ENCODE assay signal across 1 cellular context in genomic region chr1:25243907-25244306, GRCh38.
TF ChIP-seq lines count a peak whose summit lies in the region.

No MANE protein-coding gene starts in this region.

TF ChIP-seq in SK-N-SH, 30 proteins besides CTCF, POLR2A, EP300 and RAD21 (continued from another document):
- TF ChIP-seq FOSL2 (IDR thresholded peaks at IDR 0.05; ENCODE audit: borderline replicate concordance, low read depth) (no peak), GABPA (IDR thresholded peaks at IDR 0.05; ENCODE audit: low read depth) (no peak), YY1 (IDR thresholded peaks at IDR 0.05; ENCODE audit: low read depth) (no peak), TEAD4 (IDR thresholded peaks at IDR 0.05; ENCODE audit: borderline replicate concordance, insufficient read depth) (no peak), EZH2phosphoT487 (IDR thresholded peaks at IDR 0.05; ENCODE audit: borderline replicate concordance, low read depth) (no peak), FOXJ3 (CRISPR knock-in tag; IDR thresholded peaks at IDR 0.05) (no peak), MEF2A (IDR thresholded peaks at IDR 0.05; ENCODE audit: borderline replicate concordance, low read depth) (no peak), RXRA (IDR thresholded peaks at IDR 0.05; ENCODE audit: borderline replicate concordance, low read depth) (no peak), JUND (IDR thresholded peaks at IDR 0.05) (no peak), SMC3 (IDR thresholded peaks at IDR 0.05; ENCODE audit: low read depth, low read length) (no peak), POLR2AphosphoS5 (IDR thresholded peaks at IDR 0.05; ENCODE audit: low read depth, low read length) (no peak), NRF1 (IDR thresholded peaks at IDR 0.05; ENCODE audit: low read depth, low read length) (no peak), TAF1 (IDR thresholded peaks at IDR 0.05; ENCODE audit: borderline replicate concordance, low read depth, low read length) (no peak), SIN3A (IDR thresholded peaks at IDR 0.05; ENCODE audit: borderline replicate concordance, low read depth, low read length) (no peak), ZBTB33 (IDR thresholded peaks at IDR 0.05; ENCODE audit: borderline replicate concordance, low read depth) (no peak), TCF12 (IDR thresholded peaks at IDR 0.05) (peak; percentile 66), MXI1 (IDR thresholded peaks at IDR 0.05; ENCODE audit: low read depth, low read length) (peak; percentile 80)
- TF ChIP-seq, protein P1, sequence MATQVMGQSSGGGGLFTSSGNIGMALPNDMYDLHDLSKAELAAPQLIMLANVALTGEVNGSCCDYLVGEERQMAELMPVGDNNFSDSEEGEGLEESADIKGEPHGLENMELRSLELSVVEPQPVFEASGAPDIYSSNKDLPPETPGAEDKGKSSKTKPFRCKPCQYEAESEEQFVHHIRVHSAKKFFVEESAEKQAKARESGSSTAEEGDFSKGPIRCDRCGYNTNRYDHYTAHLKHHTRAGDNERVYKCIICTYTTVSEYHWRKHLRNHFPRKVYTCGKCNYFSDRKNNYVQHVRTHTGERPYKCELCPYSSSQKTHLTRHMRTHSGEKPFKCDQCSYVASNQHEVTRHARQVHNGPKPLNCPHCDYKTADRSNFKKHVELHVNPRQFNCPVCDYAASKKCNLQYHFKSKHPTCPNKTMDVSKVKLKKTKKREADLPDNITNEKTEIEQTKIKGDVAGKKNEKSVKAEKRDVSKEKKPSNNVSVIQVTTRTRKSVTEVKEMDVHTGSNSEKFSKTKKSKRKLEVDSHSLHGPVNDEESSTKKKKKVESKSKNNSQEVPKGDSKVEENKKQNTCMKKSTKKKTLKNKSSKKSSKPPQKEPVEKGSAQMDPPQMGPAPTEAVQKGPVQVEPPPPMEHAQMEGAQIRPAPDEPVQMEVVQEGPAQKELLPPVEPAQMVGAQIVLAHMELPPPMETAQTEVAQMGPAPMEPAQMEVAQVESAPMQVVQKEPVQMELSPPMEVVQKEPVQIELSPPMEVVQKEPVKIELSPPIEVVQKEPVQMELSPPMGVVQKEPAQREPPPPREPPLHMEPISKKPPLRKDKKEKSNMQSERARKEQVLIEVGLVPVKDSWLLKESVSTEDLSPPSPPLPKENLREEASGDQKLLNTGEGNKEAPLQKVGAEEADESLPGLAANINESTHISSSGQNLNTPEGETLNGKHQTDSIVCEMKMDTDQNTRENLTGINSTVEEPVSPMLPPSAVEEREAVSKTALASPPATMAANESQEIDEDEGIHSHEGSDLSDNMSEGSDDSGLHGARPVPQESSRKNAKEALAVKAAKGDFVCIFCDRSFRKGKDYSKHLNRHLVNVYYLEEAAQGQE (IDR thresholded peaks at IDR 0.05; ENCODE audit: low read depth, low read length), result no peak
- TF ChIP-seq, protein P2, sequence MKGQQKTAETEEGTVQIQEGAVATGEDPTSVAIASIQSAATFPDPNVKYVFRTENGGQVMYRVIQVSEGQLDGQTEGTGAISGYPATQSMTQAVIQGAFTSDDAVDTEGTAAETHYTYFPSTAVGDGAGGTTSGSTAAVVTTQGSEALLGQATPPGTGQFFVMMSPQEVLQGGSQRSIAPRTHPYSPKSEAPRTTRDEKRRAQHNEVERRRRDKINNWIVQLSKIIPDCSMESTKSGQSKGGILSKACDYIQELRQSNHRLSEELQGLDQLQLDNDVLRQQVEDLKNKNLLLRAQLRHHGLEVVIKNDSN (IDR thresholded peaks at IDR 0.05; ENCODE audit: borderline replicate concordance, low read depth), result no peak
- TF ChIP-seq, protein P3, sequence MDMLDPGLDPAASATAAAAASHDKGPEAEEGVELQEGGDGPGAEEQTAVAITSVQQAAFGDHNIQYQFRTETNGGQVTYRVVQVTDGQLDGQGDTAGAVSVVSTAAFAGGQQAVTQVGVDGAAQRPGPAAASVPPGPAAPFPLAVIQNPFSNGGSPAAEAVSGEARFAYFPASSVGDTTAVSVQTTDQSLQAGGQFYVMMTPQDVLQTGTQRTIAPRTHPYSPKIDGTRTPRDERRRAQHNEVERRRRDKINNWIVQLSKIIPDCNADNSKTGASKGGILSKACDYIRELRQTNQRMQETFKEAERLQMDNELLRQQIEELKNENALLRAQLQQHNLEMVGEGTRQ (IDR thresholded peaks at IDR 0.05; ENCODE audit: borderline replicate concordance, low read depth, low read length), result no peak
- TF ChIP-seq, protein P4, sequence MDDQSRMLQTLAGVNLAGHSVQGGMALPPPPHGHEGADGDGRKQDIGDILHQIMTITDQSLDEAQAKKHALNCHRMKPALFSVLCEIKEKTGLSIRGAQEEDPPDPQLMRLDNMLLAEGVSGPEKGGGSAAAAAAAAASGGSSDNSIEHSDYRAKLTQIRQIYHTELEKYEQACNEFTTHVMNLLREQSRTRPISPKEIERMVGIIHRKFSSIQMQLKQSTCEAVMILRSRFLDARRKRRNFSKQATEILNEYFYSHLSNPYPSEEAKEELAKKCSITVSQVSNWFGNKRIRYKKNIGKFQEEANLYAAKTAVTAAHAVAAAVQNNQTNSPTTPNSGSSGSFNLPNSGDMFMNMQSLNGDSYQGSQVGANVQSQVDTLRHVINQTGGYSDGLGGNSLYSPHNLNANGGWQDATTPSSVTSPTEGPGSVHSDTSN (IDR thresholded peaks at IDR 0.05), result no peak
